ENCODE assay signal across 8 cellular contexts in genomic region chr2:74003494-74004211, GRCh38. TPM values are rescaled to one million over a fixed set of nuclear protein-coding genes. Genes with fewer than 3 reads are reported as not detected.
DNase-seq lines count a peak whose midpoint lies in the region; ATAC-seq and TF ChIP-seq lines count a peak whose summit lies in the region.

No MANE protein-coding gene starts in this region.

- peaks cover 83% of the 10 kb centered on the region for H3K4me1 Mint-ChIP-seq in HFFc6 (ENCODE audit: low read depth)
- H3K4me1 Mint-ChIP-seq in MCF 10A (ENCODE audit: insufficient read depth, unreplicated experiment) = peaks cover 58% of the 10 kb centered on the region
- H3K4me1 Mint-ChIP-seq in mesothelial cell of epicardium = peaks cover 89% of the 10 kb centered on the region
- peaks cover 44% of the 10 kb centered on the region for H3K4me1 Mint-ChIP-seq in activated CD4-positive, alpha-beta T cell treated with anti-CD3 and anti-CD28 coated beads, Interleukin-2, amount 10 ng/mL, durations not matched to agents 7 days and 5 days

- H3K27ac Mint-ChIP-seq in HFFc6 (peak overlapping the region; percentile 93), MCF 10A (ENCODE audit: low read depth, unreplicated experiment) (no peak overlapping the region), mesothelial cell of epicardium (peak overlapping the region; percentile 25)
- H3K27ac Mint-ChIP-seq in activated CD4-positive, alpha-beta T cell treated with anti-CD3 and anti-CD28 coated beads, Interleukin-2, amount 10 ng/mL, durations not matched to agents 7 days and 5 days = no peak overlapping the region

- TF ChIP-seq CTCF in AG10803 (conservative IDR thresholded peaks at IDR 0.05; ENCODE audit: low read length) (peak; percentile 30), HFFc6 (IDR thresholded peaks at IDR 0.05) (no peak), MCF 10A (IDR thresholded peaks at IDR 0.05; ENCODE audit: unreplicated experiment) (no peak), mesothelial cell of epicardium (IDR thresholded peaks at IDR 0.05; ENCODE audit: unreplicated experiment) (no peak), left lung (IDR thresholded peaks at IDR 0.05) (no peak)

- H3K4me3 Mint-ChIP-seq in HFFc6 = peak overlapping the region; percentile 91
- peak overlapping the region; percentile 72 for H3K4me3 Mint-ChIP-seq in MCF 10A (ENCODE audit: unreplicated experiment)
- H3K4me3 Mint-ChIP-seq in mesothelial cell of epicardium = peak overlapping the region; percentile 74
- H3K4me3 Mint-ChIP-seq in activated CD4-positive, alpha-beta T cell treated with anti-CD3 and anti-CD28 coated beads, Interleukin-2, amount 10 ng/mL, durations not matched to agents 7 days and 5 days = no peak overlapping the region

- peak; percentile 84 for DNase-seq in AG10803 (ENCODE audit: low read depth)
- peak; percentile 72 for DNase-seq in HFFc6
- peak; percentile 57 for DNase-seq in MCF 10A (ENCODE audit: unreplicated experiment)
- no peak for DNase-seq in mesothelial cell of epicardium (ENCODE audit: low spot score in 2 of 2, unreplicated experiment in 2 of 2)
- no peak for DNase-seq in left lung
- DNase-seq in SIG-M5 (lab: John Stamatoyannopoulos, UW) = no peak
- DNase-seq in activated CD4-positive, alpha-beta T cell treated with anti-CD3 and anti-CD28 coated beads, Interleukin-2, amount 10 ng/mL, durations not matched to agents 7 days and 5 days = no peak

- no peaks in the 10 kb centered on the region for H3K27me3 ChIP-seq in left lung

- peaks cover 0 to 22% of the 10 kb centered on the region in 2 donors for H3K36me3 ChIP-seq in left lung

- CTCF ChIA-PET in MCF 10A (lab: Yijun Ruan, JAX) = interaction anchor here (1.1 to 1.3 kb wide), 2 partner anchors 9 to 67 kb away, joined by 3 to 4 read pairs; no protein-coding TSS in a partner anchor
- CTCF ChIA-PET in activated CD4-positive, alpha-beta T cell treated with anti-CD3 and anti-CD28 coated beads, Interleukin-2, amount 10 ng/mL, durations not matched to agents 7 days and 5 days (lab: Charles Lee) = interaction anchor here (0.6 to 1.0 kb wide), 3 partner anchors 55 to 180 kb away, joined by 3 to 7 read pairs (median 3); no protein-coding TSS in a partner anchor

- no peak for ATAC-seq in HG02798 (IDR thresholded peaks at IDR 0.05; ENCODE audit: poor library complexity, unreplicated experiment)
- ATAC-seq in left lung = no peak

- H3K36me3 Mint-ChIP-seq in HFFc6 (ENCODE audit: low read depth) (peaks cover 6% of the 10 kb centered on the region; the same call in 1 of the 2 replicates), MCF 10A (ENCODE audit: insufficient read depth, unreplicated experiment) (peaks cover 20% of the 10 kb centered on the region), mesothelial cell of epicardium (peaks cover 2% of the 10 kb centered on the region)
- peaks cover 2% of the 10 kb centered on the region for H3K36me3 Mint-ChIP-seq in activated CD4-positive, alpha-beta T cell treated with anti-CD3 and anti-CD28 coated beads, Interleukin-2, amount 10 ng/mL, durations not matched to agents 7 days and 5 days (ENCODE audit: low read depth)

- no peaks in the 10 kb centered on the region for H3K9me3 Mint-ChIP-seq in HFFc6
- H3K9me3 Mint-ChIP-seq in MCF 10A (ENCODE audit: unreplicated experiment) = no peaks in the 10 kb centered on the region
- H3K9me3 Mint-ChIP-seq in mesothelial cell of epicardium = no peaks in the 10 kb centered on the region
- H3K9me3 Mint-ChIP-seq in activated CD4-positive, alpha-beta T cell treated with anti-CD3 and anti-CD28 coated beads, Interleukin-2, amount 10 ng/mL, durations not matched to agents 7 days and 5 days = no peaks in the 10 kb centered on the region

- peaks cover 20 to 73% of the 10 kb centered on the region in 2 donors for H3K4me1 ChIP-seq in left lung

- H3K27me3 Mint-ChIP-seq in HFFc6 (ENCODE audit: insufficient read depth) = peaks cover 2% of the 10 kb centered on the region
- H3K27me3 Mint-ChIP-seq in MCF 10A (ENCODE audit: insufficient read depth, unreplicated experiment) = no peaks in the 10 kb centered on the region
- no peaks in the 10 kb centered on the region for H3K27me3 Mint-ChIP-seq in mesothelial cell of epicardium (ENCODE audit: low read depth)
- no peaks in the 10 kb centered on the region for H3K27me3 Mint-ChIP-seq in activated CD4-positive, alpha-beta T cell treated with anti-CD3 and anti-CD28 coated beads, Interleukin-2, amount 10 ng/mL, durations not matched to agents 7 days and 5 days

- POLR2A ChIA-PET in MCF 10A (lab: Yijun Ruan, JAX) = interaction anchor here (0.6 to 1.1 kb wide), 5 partner anchors 19 to 226 kb away, joined by 3 read pairs; partner anchors contain the start of gene TET3
- POLR2A ChIA-PET in activated CD4-positive, alpha-beta T cell treated with anti-CD3 and anti-CD28 coated beads, Interleukin-2, amount 10 ng/mL, durations not matched to agents 7 days and 5 days (lab: Charles Lee) = no interaction called here

- H3K4me3 ChIP-seq in AG10803 (ENCODE audit: low read length) (peak overlapping the region; percentile 86), left lung (no peak overlapping the region)

- no peak overlapping the region for H3K27ac ChIP-seq in left lung

- no peaks in the 10 kb centered on the region for H3K9me3 ChIP-seq in left lung

- intact Hi-C loops in MCF 10A (cut with micrococcal nuclease) = loop anchor here (5.0 kb wide), 1 partner anchor 171 kb away; no protein-coding TSS in a partner anchor
- intact Hi-C loops in left lung (cut with DNase I) = no loop called here

- no TSS peak for BruUV-seq in MCF 10A (replicated peaks; lab: Mats Ljungman, UMichigan)

RNA-seq across cellular contexts. Expression of gene TET3, which starts 18.9 kb away (rescaled TPM):
- total RNA-seq in HFFc6 (2021; fragmentation: NEBNext Ultra II Directional; extraction: Animal tissue kit (Norgen Biotek cat#: 25700)) = 1 to 10 TPM; 3.2 to 3.7 (median 3.4) TPM
- 15.0 and 17.5 TPM in 2 replicates for total RNA-seq in MCF 10A (2022)
- total RNA-seq in mesothelial cell of epicardium = 39.6 to 42.6 TPM (median 41.2 TPM) in 3 replicates
- 10 to 100 TPM; 16.6 to 32.1 TPM for total RNA-seq in left lung
- total RNA-seq in activated CD4-positive, alpha-beta T cell treated with anti-CD3 and anti-CD28 coated beads, Interleukin-2, amount 10 ng/mL, durations not matched to agents 7 days and 5 days = 10 to 100 TPM; 17.9 to 18.8 TPM

Comparison
In these comparisons a context has a peak if more than half of its experiments do, and no peak if none do; other contexts are left out.
1. DNase-seq: peak in AG10803 (single experiment), HFFc6 (single experiment) and MCF 10A (single experiment); none in mesothelial cell of epicardium (0 of 2), left lung (0 of 2), SIG-M5 (single experiment) and activated CD4-positive, alpha-beta T cell treated with anti-CD3 and anti-CD28 coated beads, Interleukin-2, amount 10 ng/mL, durations not matched to agents 7 days and 5 days (single experiment).
2. H3K27ac Mint-ChIP-seq: peak in HFFc6 (single experiment) and mesothelial cell of epicardium (single experiment); none in MCF 10A (single experiment) and activated CD4-positive, alpha-beta T cell treated with anti-CD3 and anti-CD28 coated beads, Interleukin-2, amount 10 ng/mL, durations not matched to agents 7 days and 5 days (single experiment).